7 cellular contexts compared by ENCODE assay signal in the genomic region with DNA sequence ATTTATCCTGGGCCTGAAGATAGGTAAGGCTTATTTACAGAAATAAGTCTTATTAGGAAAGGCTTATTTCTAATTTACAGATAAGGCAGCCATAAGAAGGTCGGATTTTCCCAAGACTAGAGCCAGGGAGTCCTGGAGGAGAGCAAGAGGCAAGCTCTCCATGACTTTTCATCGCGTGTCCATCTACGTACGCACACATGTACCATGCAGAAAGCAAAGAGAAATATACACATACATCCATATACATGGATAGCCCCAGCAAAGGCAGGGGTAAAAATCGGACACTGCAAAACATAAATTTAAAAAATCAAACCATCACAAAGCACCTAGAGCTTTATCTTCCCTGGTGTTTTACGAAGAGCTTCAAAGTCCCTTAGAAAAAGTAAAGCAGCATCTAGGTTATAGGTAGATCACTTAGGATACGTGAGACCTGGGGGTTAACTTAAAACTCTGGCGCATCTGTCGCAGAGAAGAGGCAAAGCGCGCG. TPM values are rescaled to one million over a fixed set of nuclear protein-coding genes. Genes with fewer than 3 reads are reported as not detected.
DNase-seq lines count a peak whose midpoint lies in the region; ATAC-seq and TF ChIP-seq lines count a peak whose summit lies in the region.

No MANE protein-coding gene starts in this region.

- in situ Hi-C loops in GM13976 (cut with MboI; ENCODE audit: low sequenced_read_pairs, unreplicated experiment), result no loop called here

- no peak for DNase-seq in activated CD4-positive, alpha-beta memory T cell treated with anti-CD3 and anti-CD28 coated beads for 36 hours
- DNase-seq in glutamatergic neuron, result no peak
- DNase-seq in renal cortical epithelial cell (ENCODE audit: low read depth), result peak; percentile 21
- no peak for DNase-seq in GM13976 (ENCODE audit: low spot score)
- no peak for DNase-seq in NCI-H1417 treated with DMSO at 0.1 percent for 48 hours (lab: John Stamatoyannopoulos, UW)

- TF ChIP-seq CTCF in glutamatergic neuron (IDR thresholded peaks at IDR 0.05; ENCODE audit: partially characterized antibody, unreplicated experiment) (no peak), GM13976 (IDR thresholded peaks at IDR 0.05; ENCODE audit: borderline replicate concordance, control extremely low read depth, extremely low read depth, insufficient read depth, missing control alignments) (no peak)

- CTCF ChIA-PET in activated CD4-positive, alpha-beta memory T cell treated with anti-CD3 and anti-CD28 coated beads for 36 hours (lab: Charles Lee), result interaction anchor here (0.7 to 1.7 kb wide), 9 partner anchors 77 to 493 kb away, joined by 3 to 6 read pairs (median 3); a partner anchor contains a TSS

- ATAC-seq in GM18511 (IDR thresholded peaks at IDR 0.05; ENCODE audit: unreplicated experiment) (peak; percentile 0), HG03135 (IDR thresholded peaks at IDR 0.05; ENCODE audit: unreplicated experiment) (peak; percentile 0)

- no peaks in the 10 kb centered on the region for H3K27me3 Mint-ChIP-seq in activated CD4-positive, alpha-beta memory T cell treated with anti-CD3 and anti-CD28 coated beads for 36 hours
- H3K27me3 Mint-ChIP-seq in glutamatergic neuron (ENCODE audit: unreplicated experiment), result peaks cover 13% of the 10 kb centered on the region

- H3K36me3 Mint-ChIP-seq in activated CD4-positive, alpha-beta memory T cell treated with anti-CD3 and anti-CD28 coated beads for 36 hours, result no peaks in the 10 kb centered on the region
- H3K36me3 Mint-ChIP-seq in glutamatergic neuron (ENCODE audit: unreplicated experiment), result no peaks in the 10 kb centered on the region

- intact Hi-C loops in activated CD4-positive, alpha-beta memory T cell treated with anti-CD3 and anti-CD28 coated beads for 36 hours (cut with micrococcal nuclease), result loop anchor here (2.0 to 5.0 kb wide), 4 partner anchors 61 to 455 kb away; a partner anchor contains a TSS

- H3K4me3 Mint-ChIP-seq in activated CD4-positive, alpha-beta memory T cell treated with anti-CD3 and anti-CD28 coated beads for 36 hours, result peak overlapping the region; percentile 87
- H3K4me3 Mint-ChIP-seq in glutamatergic neuron (ENCODE audit: unreplicated experiment), result peak overlapping the region; percentile 97

- peaks cover 28% of the 10 kb centered on the region for H3K4me1 Mint-ChIP-seq in activated CD4-positive, alpha-beta memory T cell treated with anti-CD3 and anti-CD28 coated beads for 36 hours (ENCODE audit: low read depth)
- peaks cover 7% of the 10 kb centered on the region for H3K4me1 Mint-ChIP-seq in glutamatergic neuron (ENCODE audit: low read depth, unreplicated experiment)

- POLR2A ChIA-PET in activated CD4-positive, alpha-beta memory T cell treated with anti-CD3 and anti-CD28 coated beads for 36 hours (lab: Charles Lee), result interaction anchor here (0.9 to 2.6 kb wide), 5 partner anchors 46 to 454 kb away, joined by 3 to 8 read pairs (median 3); a partner anchor contains a TSS

- H3K27ac Mint-ChIP-seq in activated CD4-positive, alpha-beta memory T cell treated with anti-CD3 and anti-CD28 coated beads for 36 hours, result peak overlapping the region; percentile 81
- peak overlapping the region; percentile 97 for H3K27ac Mint-ChIP-seq in glutamatergic neuron (ENCODE audit: unreplicated experiment)

- H3K9me3 Mint-ChIP-seq in activated CD4-positive, alpha-beta memory T cell treated with anti-CD3 and anti-CD28 coated beads for 36 hours, result no peaks in the 10 kb centered on the region
- H3K9me3 Mint-ChIP-seq in glutamatergic neuron (ENCODE audit: unreplicated experiment), result peaks cover 7% of the 10 kb centered on the region

RNA-seq across cellular contexts. Expression of a gene that starts 25.8 kb away (rescaled TPM):
- total RNA-seq in activated CD4-positive, alpha-beta memory T cell treated with anti-CD3 and anti-CD28 coated beads for 36 hours, result 10 to 100 TPM; 10.5 to 10.8 TPM
- total RNA-seq in glutamatergic neuron (ENCODE audit: unreplicated experiment), result 28.9 TPM
- total RNA-seq in renal cortical epithelial cell, result 24.1 and 27.2 TPM in 2 replicates
